ENCODE assay signal across 1 cellular context in the genomic region with DNA sequence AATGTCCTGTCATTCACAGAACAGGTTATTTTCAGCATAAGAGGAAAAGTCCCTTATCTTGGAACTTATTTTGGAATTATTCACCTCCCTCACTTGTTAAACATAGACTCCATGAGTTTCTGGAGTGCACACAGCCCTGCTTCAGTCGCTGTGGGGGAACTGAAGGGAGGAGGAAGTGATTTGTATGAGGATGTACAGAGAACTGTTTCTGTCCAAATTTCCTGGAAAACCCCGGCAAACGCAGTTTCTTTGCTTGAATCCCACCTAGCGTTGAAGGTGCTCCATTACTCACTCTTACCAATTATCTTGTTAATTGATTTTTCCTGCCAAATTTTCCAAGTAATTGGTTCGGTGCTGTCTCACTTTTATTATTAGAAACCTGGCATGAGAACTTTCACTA.
TF ChIP-seq lines count a peak whose summit lies in the region.

No MANE protein-coding gene starts in this region.

TF ChIP-seq in K562, 482 proteins besides CTCF, POLR2A, EP300 and RAD21 (continued from another document):
- TF ChIP-seq CTBP1 (IDR thresholded peaks at IDR 0.05; ENCODE audit: borderline replicate concordance) = peak; percentile 24; the same call in 1 of the 2 replicates
- no peak for TF ChIP-seq ZKSCAN3 (CRISPR knock-in tag; IDR thresholded peaks at IDR 0.05)
